Comparison of ENCODE assay signal across 8 cellular contexts in the genomic region with DNA sequence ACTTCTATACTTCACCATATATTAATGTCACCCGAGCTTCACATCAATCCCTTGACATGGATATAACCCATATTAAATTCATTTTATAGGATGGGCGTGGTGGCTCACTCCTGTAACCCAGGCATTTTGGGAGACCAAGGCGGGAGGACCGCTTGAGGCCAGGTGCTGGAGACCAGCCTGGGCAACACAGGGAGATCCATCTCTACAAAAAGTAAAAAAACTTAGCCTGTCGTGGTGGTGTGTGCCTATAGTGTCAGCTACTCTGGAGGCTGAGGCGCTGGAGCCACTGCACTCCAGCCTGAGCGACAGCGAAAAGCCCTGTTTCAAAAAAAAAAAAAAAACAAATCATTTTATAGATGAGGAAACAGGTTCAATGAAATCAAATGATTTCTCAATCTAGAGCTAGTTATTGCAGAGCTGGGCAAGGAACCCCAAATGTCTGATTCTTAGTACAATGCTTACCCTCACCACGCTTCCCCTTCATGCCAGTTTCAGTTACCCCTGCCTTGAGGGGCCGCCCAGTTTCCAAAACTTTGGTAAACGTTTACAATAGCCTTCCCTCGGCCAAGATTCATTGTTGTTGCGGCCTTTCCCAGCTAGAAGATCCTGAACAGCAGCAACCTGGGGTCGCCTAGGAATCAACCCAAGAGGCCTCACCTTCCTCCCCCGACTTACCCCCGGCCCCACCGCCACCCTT. TPM values are rescaled to one million over a fixed set of nuclear protein-coding genes. Genes with fewer than 3 reads are reported as not detected.
DNase-seq lines count a peak whose midpoint lies in the region; ATAC-seq and TF ChIP-seq lines count a peak whose summit lies in the region.

No MANE protein-coding gene starts in this region.

- no peaks in the 10 kb centered on the region for H3K9me3 ChIP-seq in KOPT-K1 (ENCODE audit: insufficient read depth, low read length, poor library complexity, severe bottlenecking)

- H3K36me3 ChIP-seq in KOPT-K1 (ENCODE audit: insufficient read depth, low read length): peaks cover 47% of the 10 kb centered on the region

- no peaks in the 10 kb centered on the region for H3K27me3 Mint-ChIP-seq in naive thymus-derived CD8-positive, alpha-beta T cell

- H3K27ac Mint-ChIP-seq in naive thymus-derived CD8-positive, alpha-beta T cell: peak overlapping the region; percentile 93 to 98 (median 98)

- ATAC-seq in naive thymus-derived CD8-positive, alpha-beta T cell: peak in 1 of 2 donors; percentile 1
- no peak for ATAC-seq in GM21381 (IDR thresholded peaks at IDR 0.05; ENCODE audit: unreplicated experiment)
- ATAC-seq in GM19351 (IDR thresholded peaks at IDR 0.05; ENCODE audit: unreplicated experiment): no peak
- ATAC-seq in HG02970 (IDR thresholded peaks at IDR 0.05; ENCODE audit: low FRiP score, unreplicated experiment): no peak

- H3K9me3 Mint-ChIP-seq in naive thymus-derived CD8-positive, alpha-beta T cell: peaks cover 0 to 2% (median 0%) of the 10 kb centered on the region in 9 donors

- H3K4me1 Mint-ChIP-seq in naive thymus-derived CD8-positive, alpha-beta T cell: peaks cover 14 to 46% (median 37%) of the 10 kb centered on the region in 4 donors

- POLR2A ChIA-PET in naive thymus-derived CD8-positive, alpha-beta T cell (lab: Charles Lee): interaction anchor here (0.7 to 4.9 kb wide), 9 partner anchors 10 to 268 kb away, joined by 3 to 37 read pairs (median 3); a partner anchor contains a TSS

- H3K27ac ChIP-seq in C4-2B: peak overlapping the region; percentile 99
- H3K27ac ChIP-seq in KOPT-K1 (ENCODE audit: low read depth, low read length, poor library complexity, severe bottlenecking): peak overlapping the region; percentile 87
- peak overlapping the region; percentile 100 for H3K27ac ChIP-seq in cingulate gyrus (ENCODE audit: low read depth, low read length)

- no peak for TF ChIP-seq CTCF in C4-2B (conservative IDR thresholded peaks at IDR 0.05)

- peak overlapping the region; percentile 87 to 96 (median 91) for H3K4me3 Mint-ChIP-seq in naive thymus-derived CD8-positive, alpha-beta T cell

- peaks cover 5 to 31% (median 14%) of the 10 kb centered on the region in 3 donors for H3K36me3 Mint-ChIP-seq in naive thymus-derived CD8-positive, alpha-beta T cell

- no peak for DNase-seq in naive thymus-derived CD8-positive, alpha-beta T cell
- DNase-seq in UCSD-AML1 (lab: John Stamatoyannopoulos, UW; ENCODE audit: unreplicated experiment): no peak

RNA-seq across cellular contexts. Expression of a gene that starts 0.8 kb away (rescaled TPM):
- total RNA-seq in naive thymus-derived CD8-positive, alpha-beta T cell: 10 to 100 TPM; 30.2 to 35.8 TPM
- polyA plus RNA-seq in naive thymus-derived CD8-positive, alpha-beta T cell: 10 to 100 TPM; 33.2 to 49.7 (median 37.9) TPM

RNA-seq across cellular contexts. Expression of a gene that starts 8.1 kb away (rescaled TPM):
- under 1 TPM; 0.23 to 0.36 TPM for total RNA-seq in naive thymus-derived CD8-positive, alpha-beta T cell
- polyA plus RNA-seq in naive thymus-derived CD8-positive, alpha-beta T cell: under 1 TPM in 1 of 3 donors, not detected in 2; 0.12 TPM

RNA-seq across cellular contexts. Expression of a gene that starts 23.4 kb away (rescaled TPM):
- 1 to 10 TPM in 1 of 2 experiments, under 1 TPM in 1; 0.96 to 1.2 TPM for total RNA-seq in naive thymus-derived CD8-positive, alpha-beta T cell
- under 1 TPM; 0.06 to 0.31 (median 0.09) TPM for polyA plus RNA-seq in naive thymus-derived CD8-positive, alpha-beta T cell

RNA-seq across cellular contexts. Expression of a gene that starts 24.0 kb away (rescaled TPM):
- 10 to 100 TPM; 16.8 to 17.3 TPM for total RNA-seq in naive thymus-derived CD8-positive, alpha-beta T cell
- 10 to 100 TPM in 1 of 3 donors, 1 to 10 TPM in 2; 5.6 to 10.9 (median 7.5) TPM for polyA plus RNA-seq in naive thymus-derived CD8-positive, alpha-beta T cell

RNA-seq across cellular contexts. Expression of a gene that starts 51.6 kb away (rescaled TPM):
- 1 to 10 TPM; 1.5 to 1.9 TPM for total RNA-seq in naive thymus-derived CD8-positive, alpha-beta T cell
- polyA plus RNA-seq in naive thymus-derived CD8-positive, alpha-beta T cell: 1 to 10 TPM in 1 of 3 donors, under 1 TPM in 2; 0.05 to 1.2 (median 0.45) TPM
